ENCODE assay signal across 28 cellular contexts in genomic region chr3:186538779-186539178, GRCh38. TPM values are rescaled to one million over a fixed set of nuclear protein-coding genes. Genes with fewer than 3 reads are reported as not detected.
DNase-seq lines count a peak whose midpoint lies in the region; ATAC-seq lines count a peak whose summit lies in the region.
"Had no signal": no experiment of that assay in that cellular context is flagged by ENCODE, and none has a peak within 500 bp of the region (broad histone marks: within the 10 kb centered on the region; RNA-seq: fewer than 3 reads in every experiment).

No MANE protein-coding gene starts in this region.

- no peak for ATAC-seq in activated CD4-positive, alpha-beta T cell treated with anti-CD3 and anti-CD28 coated beads for 36 hours
- ATAC-seq in GM19025 (IDR thresholded peaks at IDR 0.05; ENCODE audit: low read depth, unreplicated experiment) (peak; percentile 33), HG03045 (IDR thresholded peaks at IDR 0.05; ENCODE audit: unreplicated experiment) (peak; percentile 36), GM19452 (IDR thresholded peaks at IDR 0.05; ENCODE audit: unreplicated experiment) (no peak)
- ATAC-seq in activated naive CD8-positive, alpha-beta T cell treated with anti-CD3 and anti-CD28 coated beads, Interleukin-2, amount 50 U/mL, for 24 hours = peak; percentile 4
- ATAC-seq: body of pancreas; K562; natural killer cell treated with Interleukin-12 subunit alpha and Interleukin-12 subunit beta and Interleukin-15 and Interleukin-18, amount 100 ng/mL, for 72 hours; upper lobe of right lung had no signal

- no peak for DNase-seq in activated CD4-positive, alpha-beta T cell treated with anti-CD3 and anti-CD28 coated beads for 36 hours
- no peak for DNase-seq in activated CD4-positive, alpha-beta T cell treated with anti-CD3 and anti-CD28 coated beads for 48 hours
- DNase-seq in activated naive CD8-positive, alpha-beta T cell treated with anti-CD3 and anti-CD28 coated beads, Interleukin-2, amount 50 U/mL, for 24 hours = no peak
- no peak for DNase-seq in amniotic stem cell (lab: John Stamatoyannopoulos, UW)
- DNase-seq in DMS 273 treated with DMSO at 0.1 percent for 48 hours (lab: John Stamatoyannopoulos, UW) = no peak
- DNase-seq: activated CD4-positive, alpha-beta T cell treated with anti-CD3 and anti-CD28 coated beads, Interleukin-2, amount 50 U/mL, for 1 hour; activated effector memory CD4-positive, alpha-beta T cell treated with anti-CD3 and anti-CD28 coated beads, Interleukin-2, amount 50 U/mL, for 16 hours; adrenal gland; body of pancreas; COR-L47; endodermal cell; glutamatergic neuron; HCEC 1CT; mammary epithelial cell; NCI-H1048; NCI-H1694 treated with DMSO at 0.1 percent for 48 hours; NCI-H2171 treated with DMSO at 0.1 percent for 48 hours; NCI-H510A; occipital lobe; stimulated activated CD4-positive, alpha-beta T cell treated with anti-CD3 and anti-CD28 coated beads, Interleukin-4, amount 100 ng/mL, for 24 hours; T1000; upper lobe of right lung had no signal

- H3K9me3 Mint-ChIP-seq in activated CD4-positive, alpha-beta T cell treated with anti-CD3 and anti-CD28 coated beads for 36 hours (ENCODE audit: low read depth) = no peaks in the 10 kb centered on the region
- H3K9me3 Mint-ChIP-seq in activated naive CD8-positive, alpha-beta T cell treated with anti-CD3 and anti-CD28 coated beads, Interleukin-2, amount 50 U/mL, for 24 hours = no peaks in the 10 kb centered on the region
- H3K9me3 Mint-ChIP-seq: central memory CD8-positive, alpha-beta T cell; endodermal cell; natural killer cell treated with Interleukin-12 subunit alpha and Interleukin-12 subunit beta and Interleukin-15 and Interleukin-18, amount 100 ng/mL, for 72 hours had no signal

- CTCF ChIA-PET in activated CD4-positive, alpha-beta T cell treated with anti-CD3 and anti-CD28 coated beads for 36 hours (lab: Charles Lee) = interaction anchor here (0.6 to 7.8 kb wide), 26 partner anchors 10 to 596 kb away, joined by 3 to 90 read pairs (median 8); partner anchors contain the start of gene AHSG

- intact Hi-C loops in activated CD4-positive, alpha-beta T cell treated with anti-CD3 and anti-CD28 coated beads for 36 hours (cut with DNase I, micrococcal nuclease) = loop anchor here (5.0 to 10.0 kb wide), 4 partner anchors 76 to 434 kb away; partner anchors contain the start of gene ETV5 (in 1 of the 2)

- H3K4me3 Mint-ChIP-seq in activated CD4-positive, alpha-beta T cell treated with anti-CD3 and anti-CD28 coated beads for 36 hours = no peak overlapping the region
- no peak overlapping the region for H3K4me3 Mint-ChIP-seq in activated naive CD8-positive, alpha-beta T cell treated with anti-CD3 and anti-CD28 coated beads, Interleukin-2, amount 50 U/mL, for 24 hours
- H3K4me3 Mint-ChIP-seq: central memory CD8-positive, alpha-beta T cell; endodermal cell; natural killer cell treated with Interleukin-12 subunit alpha and Interleukin-12 subunit beta and Interleukin-15 and Interleukin-18, amount 100 ng/mL, for 72 hours had no signal

- H3K27me3 Mint-ChIP-seq in activated CD4-positive, alpha-beta T cell treated with anti-CD3 and anti-CD28 coated beads for 36 hours = no peaks in the 10 kb centered on the region
- no peaks in the 10 kb centered on the region for H3K27me3 Mint-ChIP-seq in activated naive CD8-positive, alpha-beta T cell treated with anti-CD3 and anti-CD28 coated beads, Interleukin-2, amount 50 U/mL, for 24 hours
- H3K27me3 Mint-ChIP-seq: central memory CD8-positive, alpha-beta T cell; natural killer cell treated with Interleukin-12 subunit alpha and Interleukin-12 subunit beta and Interleukin-15 and Interleukin-18, amount 100 ng/mL, for 72 hours had no signal

- H3K27ac Mint-ChIP-seq in activated CD4-positive, alpha-beta T cell treated with anti-CD3 and anti-CD28 coated beads for 36 hours = peak overlapping the region; percentile 38
- peak overlapping the region; percentile 60 for H3K27ac Mint-ChIP-seq in activated naive CD8-positive, alpha-beta T cell treated with anti-CD3 and anti-CD28 coated beads, Interleukin-2, amount 50 U/mL, for 24 hours
- H3K27ac Mint-ChIP-seq: endodermal cell; natural killer cell treated with Interleukin-12 subunit alpha and Interleukin-12 subunit beta and Interleukin-15 and Interleukin-18, amount 100 ng/mL, for 72 hours had no signal

- peaks cover 76% of the 10 kb centered on the region for H3K4me1 Mint-ChIP-seq in activated CD4-positive, alpha-beta T cell treated with anti-CD3 and anti-CD28 coated beads for 36 hours
- H3K4me1 Mint-ChIP-seq in activated naive CD8-positive, alpha-beta T cell treated with anti-CD3 and anti-CD28 coated beads, Interleukin-2, amount 50 U/mL, for 24 hours = peaks cover 76% of the 10 kb centered on the region

- H3K36me3 Mint-ChIP-seq in activated CD4-positive, alpha-beta T cell treated with anti-CD3 and anti-CD28 coated beads for 36 hours (ENCODE audit: low read depth) = peaks cover 9% of the 10 kb centered on the region
- peaks cover 2% of the 10 kb centered on the region for H3K36me3 Mint-ChIP-seq in activated naive CD8-positive, alpha-beta T cell treated with anti-CD3 and anti-CD28 coated beads, Interleukin-2, amount 50 U/mL, for 24 hours (ENCODE audit: low read depth)

- POLR2A ChIA-PET in activated CD4-positive, alpha-beta T cell treated with anti-CD3 and anti-CD28 coated beads for 36 hours (lab: Charles Lee) = interaction anchor here (0.5 to 1.4 kb wide), 6 partner anchors 9 to 873 kb away, joined by 3 to 5 read pairs (median 3); no protein-coding TSS in a partner anchor

RNA-seq across cellular contexts. Expression of gene CRYGS, which starts 5.4 kb away (rescaled TPM):
- 1 to 10 TPM; 1.6 to 1.7 TPM for total RNA-seq in activated CD4-positive, alpha-beta T cell treated with anti-CD3 and anti-CD28 coated beads for 36 hours

RNA-seq across cellular contexts. Expression of gene TBCCD1, which starts 28.4 kb away (rescaled TPM):
- total RNA-seq in activated CD4-positive, alpha-beta T cell treated with anti-CD3 and anti-CD28 coated beads for 36 hours = 10 to 100 TPM; 10.5 to 11.4 TPM

RNA-seq across cellular contexts. Expression of gene DNAJB11, which starts 31.7 kb away (rescaled TPM):
- total RNA-seq in activated CD4-positive, alpha-beta T cell treated with anti-CD3 and anti-CD28 coated beads for 36 hours = 10 to 100 TPM; 30.9 to 36.6 TPM

Comparison
In these comparisons a context has a peak if more than half of its experiments do, and no peak if none do; other contexts are left out.
1. ATAC-seq: peak in GM19025 (single experiment), HG03045 (single experiment) and activated naive CD8-positive, alpha-beta T cell treated with anti-CD3 and anti-CD28 coated beads, Interleukin-2, amount 50 U/mL, for 24 hours (single experiment); none in activated CD4-positive, alpha-beta T cell treated with anti-CD3 and anti-CD28 coated beads for 36 hours (single experiment) and GM19452 (single experiment).